ENCODE assay signal across 10 cellular contexts in the genomic region with DNA sequence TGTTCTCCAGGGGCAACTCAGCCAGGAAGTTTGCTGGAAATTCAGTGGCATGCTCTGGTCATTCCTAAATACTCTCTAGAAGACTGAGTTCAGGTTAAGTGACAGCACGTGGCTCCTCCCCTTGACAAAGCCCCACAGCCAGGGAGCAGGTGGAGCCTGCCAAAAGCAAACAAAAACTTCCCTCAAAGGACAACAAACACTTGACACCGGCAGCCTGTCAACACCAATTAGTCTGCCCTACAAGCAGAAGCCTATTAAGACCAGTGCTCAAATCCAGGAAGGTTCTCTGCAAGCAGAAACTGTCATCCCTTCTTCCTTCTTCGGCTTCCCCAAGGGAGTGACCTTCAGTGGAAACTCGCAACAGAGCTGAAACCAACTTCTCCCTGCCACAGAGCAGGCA. TPM values are rescaled to one million over a fixed set of nuclear protein-coding genes. Genes with fewer than 3 reads are reported as not detected.
DNase-seq lines count a peak whose midpoint lies in the region; ATAC-seq, FAIRE-seq and TF ChIP-seq lines count a peak whose summit lies in the region.
"Had no signal": no experiment of that assay in that cellular context is flagged by ENCODE, and none has a peak within 500 bp of the region (broad histone marks: within the 10 kb centered on the region; RNA-seq: fewer than 3 reads in every experiment).

No MANE protein-coding gene starts in this region.

- SMC1A ChIA-PET in GM12878 (lab: Charles Lee; ENCODE audit: uncharacterized antibody, unreplicated experiment), result no interaction called here

- H4K20me1 ChIP-seq in IMR-90 (ENCODE audit: insufficient read depth, low read length) (peaks cover 37% of the 10 kb centered on the region), GM12878 (ENCODE audit: control insufficient read depth, insufficient read depth) (no peaks in the 10 kb centered on the region)

- H3K18ac ChIP-seq in IMR-90 (ENCODE audit: low read depth, low read length), result no peak overlapping the region
- H3K18ac ChIP-seq in neuronal stem cell (ENCODE audit: low read length), result no peak overlapping the region

- intact Hi-C loops in IMR-90 (cut with micrococcal nuclease) (loop anchor here (10.0 kb wide), 1 partner anchor 216 kb away; no protein-coding TSS in a partner anchor), GM12878 (cut with micrococcal nuclease; ENCODE audit: unreplicated experiment) (loop anchor here (10.0 kb wide), 1 partner anchor 746 kb away; no protein-coding TSS in a partner anchor)

- no peak overlapping the region for H3K4me2 ChIP-seq in IMR-90 (ENCODE audit: low read depth, low read length)
- H3K4me2 ChIP-seq in GM12878 (ENCODE audit: control insufficient read depth, insufficient read depth), result no peak overlapping the region
- no peak overlapping the region for H3K4me2 ChIP-seq in neuronal stem cell (ENCODE audit: insufficient read depth, low read length, poor library complexity, severe bottlenecking)

- H3K4me3 ChIP-seq in IMR-90 (ENCODE audit: insufficient read depth, low read depth, low read length) (no peak overlapping the region), GM12878 (no peak overlapping the region), neuronal stem cell (ENCODE audit: low read length in 2 of 2) (no peak overlapping the region)

- BruUV-seq in IMR-90 (replicated peaks; lab: Mats Ljungman, UMichigan), result no TSS peak
- BruUV-seq in GM12878 (replicated peaks; lab: Mats Ljungman, UMichigan), result no TSS peak

- ATAC-seq in IMR-90 (ENCODE audit: low read depth) (no peak), GM12878 (peak; percentile 18), HG02642 (IDR thresholded peaks at IDR 0.05; ENCODE audit: poor library complexity, unreplicated experiment) (no peak), HG03469 (IDR thresholded peaks at IDR 0.05; ENCODE audit: unreplicated experiment) (no peak), HG03432 (IDR thresholded peaks at IDR 0.05; ENCODE audit: unreplicated experiment) (no peak), HG02840 (IDR thresholded peaks at IDR 0.05; ENCODE audit: low FRiP score, unreplicated experiment) (no peak)

- H3K9ac ChIP-seq in IMR-90 (ENCODE audit: low read depth, low read length) (no peak overlapping the region), GM12878 (ENCODE audit: control insufficient read depth, insufficient read depth, low read length) (no peak overlapping the region), neuronal stem cell (ENCODE audit: low read depth, low read length, poor library complexity) (no peak overlapping the region)

- TF ChIP-seq CTCF in IMR-90 (conservative IDR thresholded peaks at IDR 0.05; ENCODE audit: low read depth, low read length) (no peak), GM12878 (IDR thresholded peaks at IDR 0.05 in 2 of 3, conservative IDR thresholded peaks at IDR 0.05 in 1 of 3; ENCODE audit: control insufficient read depth in 2 of 3, extremely low read depth in 1 of 3, insufficient read depth in 1 of 3, low read depth in 3 of 3, low read length in 3 of 3) (no peak)

- TF ChIP-seq POLR2A in IMR-90 (IDR thresholded peaks at IDR 0.05; ENCODE audit: low read depth, low read length) (peak; percentile 19; the same call in 1 of the 2 replicates), GM12878 (IDR thresholded peaks at IDR 0.05; ENCODE audit: low read depth, low read length) (no peak)

- H2BK20ac ChIP-seq in IMR-90 (ENCODE audit: low read depth, low read length), result no peak overlapping the region

- H3K23ac ChIP-seq in IMR-90 (ENCODE audit: low read depth, low read length) (peak overlapping the region; percentile 56; the same call in 1 of the 2 replicates), neuronal stem cell (ENCODE audit: low read depth, low read length, poor library complexity) (no peak overlapping the region)

- in situ Hi-C loops in IMR-90 (cut with MboI; ENCODE audit: low sequenced_read_pairs), result loop anchor here (10.0 kb wide), 2 partner anchors 146 to 566 kb away; no protein-coding TSS in a partner anchor
- in situ Hi-C loops in GM12878 (cut with MboI), result loop anchor here (10.0 kb wide), 1 partner anchor 756 kb away; no protein-coding TSS in a partner anchor

- H3K4ac ChIP-seq in IMR-90 (ENCODE audit: low read depth, low read length), result no peak overlapping the region
- H3K4ac ChIP-seq in neuronal stem cell (ENCODE audit: low read length), result no peak overlapping the region

- H3K14ac ChIP-seq in IMR-90 (replicated peaks; ENCODE audit: low read depth, low read length) (no peak overlapping the region), neuronal stem cell (ENCODE audit: low read length) (no peak overlapping the region)

- H4K8ac ChIP-seq in IMR-90 (ENCODE audit: low read depth in 2 of 2, low read length in 2 of 2), result no peak overlapping the region
- H4K8ac ChIP-seq in neuronal stem cell (ENCODE audit: low read depth, low read length), result no peak overlapping the region

- no peak for FAIRE-seq in GM12878 (lab: Jason Lieb, UNC)
- FAIRE-seq: G401.6 had no signal

- H3K79me1 ChIP-seq in IMR-90 (ENCODE audit: low read depth in 1 of 2, low read length in 2 of 2) (peaks cover 6 to 30% of the 10 kb centered on the region in 2 experiments; a peak in 3 of 4 replicates), neuronal stem cell (ENCODE audit: low read depth, low read length) (peaks cover 13% of the 10 kb centered on the region)

- no peak overlapping the region for H2BK120ac ChIP-seq in IMR-90 (ENCODE audit: low read depth, low read length)
- H2BK120ac ChIP-seq in neuronal stem cell (ENCODE audit: low read depth, low read length), result no peak overlapping the region

- H3K4me1 ChIP-seq in IMR-90 (ENCODE audit: control insufficient read depth, insufficient read depth, low read length) (peaks cover 7% of the 10 kb centered on the region), GM12878 (ENCODE audit: control insufficient read depth, insufficient read depth, low read length) (no peaks in the 10 kb centered on the region; the same call in 1 of the 2 replicates), neuronal stem cell (ENCODE audit: control insufficient read depth in 2 of 2, insufficient read depth in 1 of 2, low read depth in 1 of 2, low read length in 2 of 2) (peaks cover 12 to 13% of the 10 kb centered on the region in 2 donors)

- CTCF ChIA-PET in IMR-90 (lab: Yijun Ruan, JAX) (no interaction called here), GM12878 (lab: Yijun Ruan, JAX) (no interaction called here)

- H4K5ac ChIP-seq in IMR-90 (ENCODE audit: low read depth, low read length), result no peak overlapping the region

- RAD21 ChIA-PET in GM12878 (lab: Charles Lee; ENCODE audit: unreplicated experiment), result no interaction called here

- no peak overlapping the region for H2BK12ac ChIP-seq in neuronal stem cell (ENCODE audit: low read length)

- H3K9me3 ChIP-seq in IMR-90 (ENCODE audit: control insufficient read depth, insufficient read depth, low read length), result no peaks in the 10 kb centered on the region
- H3K9me3 ChIP-seq in GM12878 (replicated peaks; ENCODE audit: control insufficient read depth, insufficient read depth, low read length), result no peaks in the 10 kb centered on the region
- no peaks in the 10 kb centered on the region for H3K9me3 ChIP-seq in neuronal stem cell (replicated peaks in 1 of 2; ENCODE audit: control insufficient read depth in 2 of 2, insufficient read depth in 1 of 2, low read depth in 1 of 2, low read length in 2 of 2)

- H3K56ac ChIP-seq in IMR-90 (ENCODE audit: extremely low read depth, insufficient read depth, low read length), result no peak overlapping the region

- no peak overlapping the region for H2BK15ac ChIP-seq in IMR-90 (ENCODE audit: low read depth, low read length)
- no peak overlapping the region for H2BK15ac ChIP-seq in neuronal stem cell (ENCODE audit: low read length)

- H3K27me3 ChIP-seq in IMR-90 (ENCODE audit: control insufficient read depth, insufficient read depth, low read length) (no peaks in the 10 kb centered on the region), GM12878 (replicated peaks in 1 of 2; ENCODE audit: control insufficient read depth in 2 of 2, insufficient read depth in 2 of 2, low read length in 1 of 2) (peaks cover 0 to 3% of the 10 kb centered on the region in 2 experiments; a peak in 1 of 4 replicates), neuronal stem cell (ENCODE audit: control insufficient read depth in 3 of 3, insufficient read depth in 3 of 3, low read depth in 1 of 3, low read length in 3 of 3) (no peaks in the 10 kb centered on the region)

- peaks cover 5% of the 10 kb centered on the region; the same call in 1 of the 2 replicates for H3K9me1 ChIP-seq in IMR-90 (ENCODE audit: insufficient read depth, low read length)

- TF ChIP-seq RAD21 in IMR-90 (IDR thresholded peaks at IDR 0.05; ENCODE audit: low read length) (no peak), GM12878 (IDR thresholded peaks at IDR 0.05; ENCODE audit: insufficient read depth, low read depth, low read length) (no peak)

- DNase-seq in IMR-90 (no peak), NCI-H2196 treated with DMSO at 0.1 percent for 48 hours (lab: John Stamatoyannopoulos, UW; ENCODE audit: unreplicated experiment) (peak; percentile 69), GM12878 (ENCODE audit: low read depth, low spot score) (no peak), neuronal stem cell (ENCODE audit: low spot score) (peak; percentile 60)
- DNase-seq: kidney glomerular epithelial cell had no signal

- no peak overlapping the region for H2AK9ac ChIP-seq in IMR-90 (replicated peaks; ENCODE audit: low read depth, low read length, poor library complexity)

- H2AK5ac ChIP-seq in IMR-90 (ENCODE audit: low read depth, low read length) (no peak overlapping the region), neuronal stem cell (ENCODE audit: low read depth, low read length) (no peak overlapping the region)

- dilution Hi-C loops in IMR-90 (cut with HindIII; ENCODE audit: low sequenced_read_pairs, unreplicated experiment), result no loop called here

- H4K91ac ChIP-seq in IMR-90 (ENCODE audit: insufficient read depth, low read depth, low read length) (no peak overlapping the region), neuronal stem cell (ENCODE audit: low read depth, low read length, poor library complexity) (no peak overlapping the region)

- H3K27ac ChIP-seq in IMR-90 (ENCODE audit: insufficient read depth, low read length) (no peak overlapping the region), GM12878 (ENCODE audit: control insufficient read depth, insufficient read depth) (no peak overlapping the region), neuronal stem cell (replicated peaks; ENCODE audit: low read length) (no peak overlapping the region)

- H2BK5ac ChIP-seq in IMR-90 (ENCODE audit: low read depth, low read length, poor library complexity, severe bottlenecking) (no peak overlapping the region), neuronal stem cell (ENCODE audit: low read length) (no peak overlapping the region)

- TF ChIP-seq EP300 in GM12878 (IDR thresholded peaks at IDR 0.05; ENCODE audit: borderline replicate concordance in 1 of 2, control insufficient read depth in 1 of 2, low read depth in 2 of 2, low read length in 2 of 2), result no peak

- H3K79me2 ChIP-seq in GM12878 (ENCODE audit: control insufficient read depth, insufficient read depth, low read length), result no peaks in the 10 kb centered on the region

- WGBS in IMR-90 (ENCODE audit: extremely low coverage in 2 of 2, insufficient read length in 1 of 2), 2 experiments, result no CpG with 5 or more reads among the region's 4 CpGs
- WGBS in GM12878 (ENCODE audit: insufficient coverage, insufficient replicate concordance, low lambda C conversion rate, missing lambda C conversion rate), result 23% methylated on average over 4 of the region's 4 CpGs
- no CpG with 5 or more reads among the region's 4 CpGs for WGBS in neuronal stem cell (ENCODE audit: extremely low coverage in 2 of 2, insufficient read length in 2 of 2, insufficient replicate concordance in 1 of 2), 2 donors

- POLR2A ChIA-PET in IMR-90 (lab: Charles Lee; ENCODE audit: unreplicated experiment), result no interaction called here
- POLR2A ChIA-PET in GM12878 (lab: Charles Lee), result no interaction called here

- peak overlapping the region; percentile 0 for H2AFZ ChIP-seq in IMR-90 (replicated peaks; ENCODE audit: low read length, poor library complexity)
- no peak overlapping the region for H2AFZ ChIP-seq in GM12878 (ENCODE audit: control insufficient read depth, low read depth, low read length)
- H2AFZ ChIP-seq in neuronal stem cell (ENCODE audit: low read length), result no peak overlapping the region

- H3K36me3 ChIP-seq in IMR-90 (ENCODE audit: control insufficient read depth, insufficient read depth, low read length) (peaks cover 14% of the 10 kb centered on the region; the same call in 1 of the 2 replicates), GM12878 (ENCODE audit: control insufficient read depth in 2 of 2, insufficient read depth in 2 of 2, low read length in 1 of 2) (no peaks in the 10 kb centered on the region), neuronal stem cell (replicated peaks in 1 of 2; ENCODE audit: control insufficient read depth in 2 of 2, insufficient read depth in 2 of 2, low read length in 2 of 2) (peaks cover 8 to 32% of the 10 kb centered on the region in 2 donors)

RNA-seq across cellular contexts. Expression of a gene that starts 5.0 kb away (rescaled TPM):
- 3.6 and 6.7 TPM in 2 replicates for total RNA-seq in IMR-90 (2012; rRNA removed)
- polyA plus RNA-seq in IMR-90 (2012; rRNA removed), result 12.9 and 16.2 TPM in 2 replicates
- 7.5 and 19.5 TPM in 2 replicates for polyA plus RNA-seq in IMR-90 (2012; cell fraction: cytosol; rRNA removed)
- polyA plus RNA-seq in IMR-90 (2012; cell fraction: nucleus; rRNA removed; ENCODE audit: low replicate concordance), result 25.1 and 51.6 TPM in 2 replicates
- 0.42 and 0.54 TPM in 2 replicates for total RNA-seq in GM12878 (2013; cell fraction: nucleolus; rRNA removed)
- 0.38 and 0.45 TPM in 2 replicates for total RNA-seq in GM12878 (2014; rRNA removed)
- total RNA-seq in GM12878 (2014; rRNA removed; fragmentation: Illumina TruSeq; extraction: Trizol), result 0.22 and 0.32 TPM in 2 replicates
- total RNA-seq in GM12878 (2021), result 0.72 and 0.90 TPM in 2 replicates
- polyA plus RNA-seq in GM12878 (2011; ENCODE audit: low read depth), result not detected
- 1.3 and 1.5 TPM in 2 replicates for polyA plus RNA-seq in GM12878 (2011; rRNA removed)
- polyA plus RNA-seq in GM12878 (2011; cell fraction: cytosol; rRNA removed), result 1.3 and 2.4 TPM in 2 replicates
- 6.5 and 8.8 TPM in 2 replicates for polyA plus RNA-seq in GM12878 (2011; cell fraction: nucleus; rRNA removed)
- 0.07 and 0.34 TPM in 2 replicates for polyA plus RNA-seq in GM12878 (2012)
- polyA plus RNA-seq in GM12878 (2014; fragmentation: Illumina TruSeq; extraction: Trizol), result 0.22 and 0.28 TPM in 2 replicates
- under 1 TPM; 0.02 to 0.22 TPM for polyA plus RNA-seq in GM12878 (2014; fragmentation: Nextera tagmentation; extraction: Ambion mirVana)
- 0.59 and 0.86 TPM in 2 replicates for polyA plus RNA-seq in GM12878 (2014; rRNA removed)
- polyA plus RNA-seq in GM12878 (2016; fragmentation: Nextera tagmentation; extraction: Ambion mirVana), result under 1 TPM; 0.20 to 0.28 TPM
- polyA minus RNA-seq in GM12878 (2011; rRNA and poly(A)+ RNA removed), result 0.51 and 1.3 TPM in 2 replicates
- polyA minus RNA-seq in GM12878 (2011; cell fraction: cytosol; rRNA and poly(A)+ RNA removed), result 0.83 and 1.5 TPM in 2 replicates
- polyA minus RNA-seq in GM12878 (2011; cell fraction: nucleus; rRNA and poly(A)+ RNA removed), result 2.2 and 4.9 TPM in 2 replicates
- 21.0 TPM for polyA plus RNA-seq in neuronal stem cell (2013, experiment 1 of 2)
- polyA plus RNA-seq in neuronal stem cell (2013, experiment 2 of 2), result 20.8 TPM

Comparison
In these comparisons a context has a peak if more than half of its experiments do, and no peak if none do; other contexts are left out.
1. DNase-seq: peak in NCI-H2196 treated with DMSO at 0.1 percent for 48 hours (single experiment) and neuronal stem cell (single experiment); none in IMR-90 (single experiment) and GM12878 (single experiment).